In the genomic region with DNA sequence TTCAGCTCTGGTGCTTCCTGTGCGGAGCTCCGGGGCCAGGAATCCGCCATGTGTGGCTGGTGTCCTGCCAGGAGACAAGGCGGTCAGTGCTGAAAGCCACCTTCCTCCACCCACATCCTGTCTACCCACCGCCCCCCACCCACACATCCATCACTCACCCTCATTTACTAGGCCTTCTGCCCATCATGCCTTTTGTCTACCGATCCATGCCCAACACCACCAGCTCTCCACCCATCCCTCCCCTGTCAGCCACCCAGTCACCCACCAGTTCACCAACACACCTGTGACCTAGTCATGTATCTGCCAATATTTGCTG, we compare ENCODE assay signal across 23 cellular contexts.
"Had no signal": no experiment of that assay in that cellular context is flagged by ENCODE, and none has a peak within 500 bp of the region (broad histone marks: within the 10 kb centered on the region; RNA-seq: fewer than 3 reads in every experiment).

No MANE protein-coding gene starts in this region.

- H3K36me3 Mint-ChIP-seq: IgD-negative memory B cell had no signal

- H3K4me1 ChIP-seq: SJCRH30 had no signal

- H3K36me3 ChIP-seq: SJCRH30 had no signal

- H3K4me3 ChIP-seq: SJCRH30 had no signal

- H3K27ac ChIP-seq: HL-60, RWPE1, SJCRH30 had no signal

- DNase-seq: Karpas-422; KBM-7; MM.1S; NCI-H1092 treated with DMSO at 0.1 percent for 48 hours; NCI-H1436; NCI-H187; NCI-H2029; NCI-H2081 treated with DMSO at 0.1 percent for 48 hours; NCI-H2171; NCI-H226; NCI-H446; NCI-H510A; NCI-H524 treated with DMSO at 0.1 percent for 48 hours; NCI-H69; NCI-H774; NK-92 treated with Interleukin-12 subunit alpha and Interleukin-12 subunit beta, amount 100 ng/mL, for 24 hours; PC-3; SHP77 treated with DMSO at 0.1 percent for 48 hours; SJCRH30 had no signal

- H3K4me3 Mint-ChIP-seq: IgD-negative memory B cell had no signal

- ATAC-seq: PC-3, SK-N-SH treated with all-trans-retinoic acid at 6 μM for 48 hours had no signal

- H3K9me3 ChIP-seq: SJCRH30 had no signal

- H3K27me3 ChIP-seq: SJCRH30 had no signal
